ENCODE assay signal across 19 cellular contexts in genomic region chr18:6960656-6961055, GRCh38.
DNase-seq lines count a peak whose midpoint lies in the region; ATAC-seq, FAIRE-seq and TF ChIP-seq lines count a peak whose summit lies in the region.
"Had no signal": no experiment of that assay in that cellular context is flagged by ENCODE, and none has a peak within 500 bp of the region (broad histone marks: within the 10 kb centered on the region; RNA-seq: fewer than 3 reads in every experiment).

No MANE protein-coding gene starts in this region.

- H3K4me3 ChIP-seq in cardiac fibroblast (replicated peaks in 1 of 2; ENCODE audit: low read depth in 2 of 2, low read length in 2 of 2) (no peak overlapping the region), dorsolateral prefrontal cortex (no peak overlapping the region)
- H3K4me3 ChIP-seq: coronary artery, esophagus squamous epithelium, prostate gland, testis had no signal

- peak; percentile 10 for DNase-seq in AG08395 (ENCODE audit: low spot score)
- DNase-seq in HTR-8/SVneo (ENCODE audit: insufficient read length, low spot score), result peak; percentile 10
- DNase-seq in cardiac fibroblast (ENCODE audit: low read depth in 2 of 2), result peak; percentile 16 to 76
- DNase-seq in kidney glomerular epithelial cell (lab: John Stamatoyannopoulos, UW), result peak; percentile 8
- DNase-seq in GM12891 (ENCODE audit: insufficient read length, low spot score), result no peak
- no peak for DNase-seq in dorsolateral prefrontal cortex
- DNase-seq in activated CD4-positive, alpha-beta T cell treated with anti-CD3 and anti-CD28 coated beads, Interleukin-2, amount 10 ng/mL, durations not matched to agents 24 days and 14 days, result no peak
- DNase-seq: activated CD4-positive, alpha-beta T cell treated with anti-CD3 and anti-CD28 coated beads for 48 hours; activated naive CD8-positive, alpha-beta T cell treated with anti-CD3 and anti-CD28 coated beads, Interleukin-2, amount 10 ng/mL, durations not matched to agents 7 days and 5 days; activated T-cell treated with anti-CD3 and anti-CD28 coated beads, Interleukin-2, amount 50 U/mL, for 4 hours; esophagus squamous epithelium; NCI-H2107; SIG-M5; testis had no signal

- no peak overlapping the region for H3K4me3 Mint-ChIP-seq in activated CD4-positive, alpha-beta T cell treated with anti-CD3 and anti-CD28 coated beads, Interleukin-2, amount 10 ng/mL, durations not matched to agents 24 days and 14 days
- no peak overlapping the region for H3K4me3 Mint-ChIP-seq in activated T-helper 17 cell treated with anti-CD3 and anti-CD28 coated beads, Interleukin-2, amount 50 U/mL, for 72 hours
- H3K4me3 Mint-ChIP-seq: activated naive CD8-positive, alpha-beta T cell treated with anti-CD3 and anti-CD28 coated beads, Interleukin-2, amount 10 ng/mL, durations not matched to agents 7 days and 5 days; activated T-cell treated with anti-CD3 and anti-CD28 coated beads, Interleukin-2, amount 50 U/mL, for 4 hours; natural killer cell treated with Interleukin-12 subunit alpha and Interleukin-12 subunit beta and Interleukin-15 and Interleukin-18, amount 100 ng/mL, for 72 hours had no signal

- no peaks in the 10 kb centered on the region for H3K4me1 Mint-ChIP-seq in activated CD4-positive, alpha-beta T cell treated with anti-CD3 and anti-CD28 coated beads, Interleukin-2, amount 10 ng/mL, durations not matched to agents 24 days and 14 days
- no peaks in the 10 kb centered on the region for H3K4me1 Mint-ChIP-seq in activated T-helper 17 cell treated with anti-CD3 and anti-CD28 coated beads, Interleukin-2, amount 50 U/mL, for 72 hours
- H3K4me1 Mint-ChIP-seq: activated naive CD8-positive, alpha-beta T cell treated with anti-CD3 and anti-CD28 coated beads, Interleukin-2, amount 10 ng/mL, durations not matched to agents 7 days and 5 days had no signal

- H3K27me3 ChIP-seq in dorsolateral prefrontal cortex, result no peaks in the 10 kb centered on the region
- H3K27me3 ChIP-seq: esophagus squamous epithelium, testis had no signal

- TF ChIP-seq CTCF in cardiac fibroblast (IDR thresholded peaks at IDR 0.05; ENCODE audit: low read depth, low read length) (no peak), dorsolateral prefrontal cortex (IDR thresholded peaks at IDR 0.05 in 54 of 56, conservative IDR thresholded peaks at IDR 0.05 in 2 of 56; ENCODE audit: low read depth in 1 of 56, partially characterized antibody in 56 of 56) (no peak)

- H3K27me3 Mint-ChIP-seq in activated CD4-positive, alpha-beta T cell treated with anti-CD3 and anti-CD28 coated beads, Interleukin-2, amount 10 ng/mL, durations not matched to agents 24 days and 14 days, result no peaks in the 10 kb centered on the region
- H3K27me3 Mint-ChIP-seq in activated T-helper 17 cell treated with anti-CD3 and anti-CD28 coated beads, Interleukin-2, amount 50 U/mL, for 72 hours, result no peaks in the 10 kb centered on the region
- H3K27me3 Mint-ChIP-seq: activated naive CD8-positive, alpha-beta T cell treated with anti-CD3 and anti-CD28 coated beads, Interleukin-2, amount 10 ng/mL, durations not matched to agents 7 days and 5 days; natural killer cell treated with Interleukin-12 subunit alpha and Interleukin-12 subunit beta and Interleukin-15 and Interleukin-18, amount 100 ng/mL, for 72 hours had no signal

- intact Hi-C loops in dorsolateral prefrontal cortex (cut with DNase I), result no loop called here
- intact Hi-C loops in activated CD4-positive, alpha-beta T cell treated with anti-CD3 and anti-CD28 coated beads, Interleukin-2, amount 10 ng/mL, durations not matched to agents 24 days and 14 days (cut with micrococcal nuclease), result no loop called here

- no peak overlapping the region for H3K27ac Mint-ChIP-seq in activated CD4-positive, alpha-beta T cell treated with anti-CD3 and anti-CD28 coated beads, Interleukin-2, amount 10 ng/mL, durations not matched to agents 24 days and 14 days
- H3K27ac Mint-ChIP-seq in activated T-helper 17 cell treated with anti-CD3 and anti-CD28 coated beads, Interleukin-2, amount 50 U/mL, for 72 hours, result no peak overlapping the region
- H3K27ac Mint-ChIP-seq: activated naive CD8-positive, alpha-beta T cell treated with anti-CD3 and anti-CD28 coated beads, Interleukin-2, amount 10 ng/mL, durations not matched to agents 7 days and 5 days; natural killer cell treated with Interleukin-12 subunit alpha and Interleukin-12 subunit beta and Interleukin-15 and Interleukin-18, amount 100 ng/mL, for 72 hours had no signal

- peak; percentile 9 for FAIRE-seq in HTR-8/SVneo (lab: Jason Lieb, UNC)
- no peak for FAIRE-seq in GM12891 (lab: Jason Lieb, UNC)
- FAIRE-seq: D721Med had no signal

- H3K36me3 Mint-ChIP-seq in activated CD4-positive, alpha-beta T cell treated with anti-CD3 and anti-CD28 coated beads, Interleukin-2, amount 10 ng/mL, durations not matched to agents 24 days and 14 days (ENCODE audit: low read depth), result no peaks in the 10 kb centered on the region
- no peaks in the 10 kb centered on the region for H3K36me3 Mint-ChIP-seq in activated T-helper 17 cell treated with anti-CD3 and anti-CD28 coated beads, Interleukin-2, amount 50 U/mL, for 72 hours (ENCODE audit: low read depth)
- H3K36me3 Mint-ChIP-seq: activated naive CD8-positive, alpha-beta T cell treated with anti-CD3 and anti-CD28 coated beads, Interleukin-2, amount 10 ng/mL, durations not matched to agents 7 days and 5 days; natural killer cell treated with Interleukin-12 subunit alpha and Interleukin-12 subunit beta and Interleukin-15 and Interleukin-18, amount 100 ng/mL, for 72 hours had no signal

- TF ChIP-seq POLR2A in GM12891 (IDR thresholded peaks at IDR 0.05; ENCODE audit: low read depth, low read length), result no peak

- H3K9me3 Mint-ChIP-seq in activated CD4-positive, alpha-beta T cell treated with anti-CD3 and anti-CD28 coated beads, Interleukin-2, amount 10 ng/mL, durations not matched to agents 24 days and 14 days, result peaks cover 3% of the 10 kb centered on the region
- H3K9me3 Mint-ChIP-seq in activated T-helper 17 cell treated with anti-CD3 and anti-CD28 coated beads, Interleukin-2, amount 50 U/mL, for 72 hours, result no peaks in the 10 kb centered on the region
- H3K9me3 Mint-ChIP-seq: activated naive CD8-positive, alpha-beta T cell treated with anti-CD3 and anti-CD28 coated beads, Interleukin-2, amount 10 ng/mL, durations not matched to agents 7 days and 5 days had no signal

- ATAC-seq in activated T-helper 17 cell treated with anti-CD3 and anti-CD28 coated beads, Interleukin-2, amount 50 U/mL, for 72 hours (replicated peaks), result no peak
- ATAC-seq: activated T-cell treated with anti-CD3 and anti-CD28 coated beads, Interleukin-2, amount 50 U/mL, for 4 hours; natural killer cell treated with Interleukin-12 subunit alpha and Interleukin-12 subunit beta and Interleukin-15 and Interleukin-18, amount 100 ng/mL, for 72 hours had no signal

- no peak overlapping the region for H3K27ac ChIP-seq in dorsolateral prefrontal cortex
- H3K27ac ChIP-seq: coronary artery, esophagus squamous epithelium, prostate gland, testis had no signal

TF ChIP-seq in GM12891, 5 proteins besides CTCF, POLR2A, EP300 and RAD21:
- TF ChIP-seq POU2F2 (IDR thresholded peaks at IDR 0.05; ENCODE audit: low read depth, low read length) (no peak), POLR2AphosphoS5 (IDR thresholded peaks at IDR 0.05; ENCODE audit: low read depth, low read length) (no peak), TAF1 (IDR thresholded peaks at IDR 0.05; ENCODE audit: low read depth, low read length) (no peak), PAX5 (IDR thresholded peaks at IDR 0.05; ENCODE audit: insufficient read depth, low read length, severe bottlenecking) (no peak), SPI1 (IDR thresholded peaks at IDR 0.05; ENCODE audit: low read depth, low read length) (no peak)

Comparison
In these comparisons a context has a peak if more than half of its experiments do, and no peak if none do; other contexts are left out.
1. DNase-seq: peak in AG08395 (single experiment), HTR-8/SVneo (single experiment), cardiac fibroblast (2 of 2) and kidney glomerular epithelial cell (single experiment); none in GM12891 (single experiment), dorsolateral prefrontal cortex (0 of 10) and activated CD4-positive, alpha-beta T cell treated with anti-CD3 and anti-CD28 coated beads, Interleukin-2, amount 10 ng/mL, durations not matched to agents 24 days and 14 days (single experiment).